8 cellular contexts compared by ENCODE assay signal in genomic region chr14:35402323-35403084, GRCh38. TPM values are rescaled to one million over a fixed set of nuclear protein-coding genes. Genes with fewer than 3 reads are reported as not detected.
DNase-seq lines count a peak whose midpoint lies in the region; ATAC-seq and TF ChIP-seq lines count a peak whose summit lies in the region.

No MANE protein-coding gene starts in this region.

- DNase-seq in Daoy (ENCODE audit: low read depth), result peak; percentile 50
- peak in 3 of 4 experiments; percentile 17 to 32 (median 28) for DNase-seq in activated CD4-positive, CD25-positive, alpha-beta regulatory T cell (lab: John Stamatoyannopoulos, UW)
- no peak for DNase-seq in NCI-H446 (lab: John Stamatoyannopoulos, UW)
- DNase-seq in NCI-H1694 treated with DMSO at 0.1 percent for 48 hours (lab: John Stamatoyannopoulos, UW), result no peak

- peaks cover 10% of the 10 kb centered on the region for H3K36me3 ChIP-seq in endocrine pancreas (ENCODE audit: control insufficient read depth, insufficient read depth, low read length)
- H3K36me3 ChIP-seq in neutrophil, result peaks cover 51% of the 10 kb centered on the region

- ATAC-seq in GM21737 (IDR thresholded peaks at IDR 0.05; ENCODE audit: unreplicated experiment), result no peak
- ATAC-seq in GM21528 (IDR thresholded peaks at IDR 0.05; ENCODE audit: low FRiP score, unreplicated experiment), result no peak

- H3K9ac ChIP-seq in endocrine pancreas (ENCODE audit: control insufficient read depth, insufficient read depth, low read length), result peak overlapping the region; percentile 58

- peak overlapping the region; percentile 58 for H3K4me3 ChIP-seq in endocrine pancreas (ENCODE audit: control insufficient read depth, insufficient read depth, low read length)
- H3K4me3 ChIP-seq in neutrophil (ENCODE audit: low read depth in 1 of 2, low read length in 1 of 2), result peak overlapping the region; percentile 96 to 100

- H3K9me3 ChIP-seq in endocrine pancreas (ENCODE audit: control insufficient read depth, low read length) (no peaks in the 10 kb centered on the region), neutrophil (no peaks in the 10 kb centered on the region)

- TF ChIP-seq CTCF in neutrophil (IDR thresholded peaks at IDR 0.05), result no peak

- H3K27me3 ChIP-seq in endocrine pancreas (ENCODE audit: control insufficient read depth, insufficient read depth, low read length) (no peaks in the 10 kb centered on the region), neutrophil (no peaks in the 10 kb centered on the region)

- peak overlapping the region; percentile 100 for H3K27ac ChIP-seq in neutrophil

- H3K4me1 ChIP-seq in endocrine pancreas (ENCODE audit: control insufficient read depth, insufficient read depth, low read length), result peaks cover 14% of the 10 kb centered on the region
- H3K4me1 ChIP-seq in neutrophil (ENCODE audit: control insufficient read depth in 1 of 2, insufficient read depth in 1 of 2, low read depth in 1 of 2, low read length in 1 of 2), result peaks cover 80 to 83% of the 10 kb centered on the region in 2 experiments

RNA-seq across cellular contexts. Expression of gene NFKBIA, which starts 2.0 kb away (rescaled TPM):
- total RNA-seq in Daoy (2014; rRNA removed; shearing (Covaris generic)), result 259 and 298 TPM in 2 replicates

Comparison
In these comparisons a context has a peak if more than half of its experiments do, and no peak if none do; other contexts are left out.
1. DNase-seq: peak in Daoy (single experiment) and activated CD4-positive, CD25-positive, alpha-beta regulatory T cell (3 of 4); none in NCI-H446 (0 of 2) and NCI-H1694 treated with DMSO at 0.1 percent for 48 hours (single experiment).